In genomic region chr1:245896258-245896657, GRCh38 we compare ENCODE assay signal across 2 cellular contexts.
TF ChIP-seq lines count a peak whose summit lies in the region.

No MANE protein-coding gene starts in this region.

TF ChIP-seq in IMR-90, 13 proteins besides CTCF, POLR2A, EP300 and RAD21 (continued from another document):
- TF ChIP-seq ELK1 (IDR thresholded peaks at IDR 0.05; ENCODE audit: borderline replicate concordance, low read depth, low read length) (no peak), FOS (IDR thresholded peaks at IDR 0.05; ENCODE audit: low read depth, low read length) (no peak), CHD1 (IDR thresholded peaks at IDR 0.05; ENCODE audit: low read depth, low read length) (no peak), CEBPB (IDR thresholded peaks at IDR 0.05; ENCODE audit: low read depth, low read length) (no peak), MAZ (IDR thresholded peaks at IDR 0.05; ENCODE audit: borderline replicate concordance, low read depth, low read length) (no peak), RCOR1 (IDR thresholded peaks at IDR 0.05; ENCODE audit: insufficient replicate concordance, low read length) (no peak), BHLHE40 (IDR thresholded peaks at IDR 0.05; ENCODE audit: low read depth, low read length) (no peak), MXI1 (IDR thresholded peaks at IDR 0.05; ENCODE audit: borderline replicate concordance, low read depth, low read length) (no peak), RFX5 (IDR thresholded peaks at IDR 0.05; ENCODE audit: low read depth, low read length) (no peak)

TF ChIP-seq in GM23338, 12 proteins besides CTCF, POLR2A, EP300 and RAD21 (continued from another document):
- TF ChIP-seq ZNF462 (CRISPR knock-in tag; IDR thresholded peaks at IDR 0.05), result no peak
- TF ChIP-seq ZNF114 (CRISPR knock-in tag; IDR thresholded peaks at IDR 0.05), result no peak
